Comparison of ENCODE assay signal across 17 cellular contexts in the genomic region with DNA sequence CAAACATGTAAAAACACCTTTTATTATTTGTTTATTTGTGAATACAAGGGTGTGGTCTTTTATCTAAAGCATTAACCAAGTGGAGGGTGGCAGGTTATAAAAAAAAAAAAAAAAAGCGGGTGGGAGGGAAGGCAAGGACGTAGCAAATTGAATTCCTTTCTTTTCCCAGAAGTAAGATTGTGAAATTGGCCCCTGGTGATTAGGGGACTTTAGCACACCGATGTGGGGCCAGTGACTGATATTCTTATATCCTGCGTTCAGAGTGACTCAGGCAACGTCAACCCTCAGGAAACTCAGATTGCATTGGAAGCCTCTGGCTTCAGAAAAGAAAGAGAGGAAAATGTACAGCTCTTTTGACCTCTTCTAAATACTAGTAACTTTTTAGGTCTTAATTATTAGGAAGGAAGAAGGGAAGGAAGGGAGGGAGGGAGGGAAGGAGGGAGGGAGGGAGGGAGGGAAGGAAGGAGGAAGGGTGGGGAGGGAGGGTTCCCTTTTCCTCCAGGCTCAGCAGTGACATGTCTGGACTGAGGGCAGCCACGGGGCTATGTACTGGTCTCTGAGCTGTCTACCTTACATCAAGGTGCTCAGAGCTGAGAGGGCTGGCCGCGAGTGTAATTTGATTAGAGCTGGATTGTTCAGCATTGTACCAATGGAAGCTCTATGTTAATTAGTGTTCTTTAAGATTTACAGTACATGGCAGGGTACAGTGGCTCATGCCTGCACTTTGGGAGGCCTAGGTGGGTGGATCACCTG. TPM values are rescaled to one million over a fixed set of nuclear protein-coding genes. Genes with fewer than 3 reads are reported as not detected.
"Had no signal": no experiment of that assay in that cellular context is flagged by ENCODE, and none has a peak within 500 bp of the region (broad histone marks: within the 10 kb centered on the region; RNA-seq: fewer than 3 reads in every experiment).

No MANE protein-coding gene starts in this region.

- ATAC-seq: activated T-helper 17 cell treated with anti-CD3 and anti-CD28 coated beads, Interleukin-2, amount 50 U/mL, for 72 hours; gastrocnemius medialis; natural killer cell; stimulated activated naive B cell treated with anti-CD40 and anti-IgM and Interleukin-4, amounts not matched to agents 10 μg/mL and 1 μg/mL and 100 μg/mL, for 72 hours had no signal

- H3K9me3 ChIP-seq: adrenal gland, gastrocnemius medialis, right lobe of liver had no signal

- H3K4me1 ChIP-seq: adrenal gland, gastrocnemius medialis, right lobe of liver had no signal

- H3K9me3 Mint-ChIP-seq: type B pancreatic cell had no signal

- H3K27ac Mint-ChIP-seq: activated CD4-positive, alpha-beta T cell treated with anti-CD3 and anti-CD28 coated beads, Interleukin-2, amount 10 ng/mL, durations not matched to agents 24 days and 14 days; activated T-helper 17 cell treated with anti-CD3 and anti-CD28 coated beads, Interleukin-2, amount 50 U/mL, for 72 hours; dendritic cell treated with granulocyte-macrophage colony-stimulating factor and Interleukin-4, amounts not matched to agents 40 ng/mL and 50 ng/mL, for 4 days; natural killer cell; progenitor cell of endocrine pancreas; stimulated activated naive B cell treated with anti-CD40 and anti-IgM and Interleukin-4, amounts not matched to agents 10 μg/mL and 1 μg/mL and 100 μg/mL, for 72 hours; type B pancreatic cell had no signal

- DNase-seq: activated CD4-positive, alpha-beta T cell treated with anti-CD3 and anti-CD28 coated beads, Interleukin-2, amount 10 ng/mL, durations not matched to agents 24 days and 14 days; activated naive CD4-positive, alpha-beta T cell treated with anti-CD3 and anti-CD28 coated beads, Interleukin-2, amount 50 U/mL, for 16 hours; activated T-cell treated with anti-CD3 and anti-CD28 coated beads for 4 hours; adrenal gland; gastrocnemius medialis; kidney glomerular epithelial cell; natural killer cell; right lobe of liver; SK-N-SH; stimulated activated CD4-positive, alpha-beta T cell treated with anti-CD3 and anti-CD28 coated beads, Interleukin-2, amount 100 ng/mL, for 24 hours; stimulated activated naive B cell treated with anti-CD40 and anti-IgM and Interleukin-4, amounts not matched to agents 10 μg/mL and 1 μg/mL and 100 μg/mL, for 72 hours; T-helper 1 cell had no signal

- H3K27me3 ChIP-seq: adrenal gland, gastrocnemius medialis, right lobe of liver had no signal

- H3K36me3 ChIP-seq: adrenal gland, gastrocnemius medialis, right lobe of liver had no signal

- H3K36me3 Mint-ChIP-seq: natural killer cell, type B pancreatic cell had no signal

- H3K27me3 Mint-ChIP-seq: activated CD4-positive, alpha-beta T cell treated with anti-CD3 and anti-CD28 coated beads, Interleukin-2, amount 10 ng/mL, durations not matched to agents 24 days and 14 days; activated T-helper 17 cell treated with anti-CD3 and anti-CD28 coated beads, Interleukin-2, amount 50 U/mL, for 72 hours; dendritic cell treated with granulocyte-macrophage colony-stimulating factor and Interleukin-4, amounts not matched to agents 40 ng/mL and 50 ng/mL, for 4 days had no signal

- H3K4me1 Mint-ChIP-seq: stimulated activated naive B cell treated with anti-CD40 and anti-IgM and Interleukin-4, amounts not matched to agents 10 μg/mL and 1 μg/mL and 100 μg/mL, for 72 hours had no signal

- H3K27ac ChIP-seq: adrenal gland, gastrocnemius medialis, right lobe of liver had no signal

- H3K4me3 ChIP-seq: adrenal gland, gastrocnemius medialis, lung, right lobe of liver had no signal

- H3K4me3 Mint-ChIP-seq: activated CD4-positive, alpha-beta T cell treated with anti-CD3 and anti-CD28 coated beads, Interleukin-2, amount 10 ng/mL, durations not matched to agents 24 days and 14 days; activated T-helper 17 cell treated with anti-CD3 and anti-CD28 coated beads, Interleukin-2, amount 50 U/mL, for 72 hours; dendritic cell treated with granulocyte-macrophage colony-stimulating factor and Interleukin-4, amounts not matched to agents 40 ng/mL and 50 ng/mL, for 4 days; natural killer cell; stimulated activated naive B cell treated with anti-CD40 and anti-IgM and Interleukin-4, amounts not matched to agents 10 μg/mL and 1 μg/mL and 100 μg/mL, for 72 hours; type B pancreatic cell had no signal

RNA-seq across cellular contexts. Expression of gene EVA1C, which starts 30.2 kb away (rescaled TPM):
- total RNA-seq: progenitor cell of endocrine pancreas had no signal
